8 cellular contexts compared by ENCODE assay signal in the genomic region with DNA sequence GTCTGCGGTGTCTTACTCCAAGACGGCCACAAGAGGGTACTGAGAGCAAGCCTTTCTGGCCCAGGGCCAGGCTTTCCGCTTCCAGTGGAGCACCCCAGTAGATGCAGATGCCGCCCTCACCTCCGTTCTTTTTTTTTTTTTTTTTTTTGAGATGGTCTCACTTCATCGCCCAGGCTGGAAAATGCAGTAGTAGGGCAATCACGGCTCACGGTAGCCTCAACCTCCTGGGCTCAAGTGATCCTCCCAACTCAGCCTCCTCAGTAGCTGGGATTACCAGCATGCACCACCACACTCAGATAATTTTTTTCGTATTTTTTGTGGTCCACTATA. TPM values are rescaled to one million over a fixed set of nuclear protein-coding genes. Genes with fewer than 3 reads are reported as not detected.
DNase-seq lines count a peak whose midpoint lies in the region; ATAC-seq, FAIRE-seq and TF ChIP-seq lines count a peak whose summit lies in the region.

No MANE protein-coding gene starts in this region.

- TF ChIP-seq CTCF in Caco-2 (IDR thresholded peaks at IDR 0.05; ENCODE audit: insufficient read depth in 1 of 2, low read depth in 1 of 2, low read length in 1 of 2, severe bottlenecking in 1 of 2, unreplicated experiment in 1 of 2) (peak; percentile 80 to 84), HCT116 (IDR thresholded peaks at IDR 0.05 in 2 of 3, conservative IDR thresholded peaks at IDR 0.05 in 1 of 3; ENCODE audit: borderline replicate concordance in 1 of 3, insufficient read depth in 1 of 3, low read depth in 2 of 3, low read length in 2 of 3) (peak in 2 of 3 experiments; percentile 71 to 75; a peak in 4 of 6 replicates), astrocyte (IDR thresholded peaks at IDR 0.05; ENCODE audit: insufficient read depth, low read depth, low read length) (peak; percentile 74)

- FAIRE-seq in astrocyte (lab: Jason Lieb, UNC) (no peak), small intestine (lab: Jason Lieb, UNC) (no peak)

- no peaks in the 10 kb centered on the region for H3K27me3 Mint-ChIP-seq in Caco-2 (ENCODE audit: insufficient read depth, unreplicated experiment)
- H3K27me3 Mint-ChIP-seq in astrocyte (ENCODE audit: low read depth, unreplicated experiment) = no peaks in the 10 kb centered on the region

- TF ChIP-seq POLR2A in HCT116 (IDR thresholded peaks at IDR 0.05; ENCODE audit: borderline replicate concordance, extremely low read depth, insufficient read depth, insufficient read length) = no peak

- H4K20me1 ChIP-seq in HCT116 (ENCODE audit: insufficient read depth) (no peaks in the 10 kb centered on the region), astrocyte (ENCODE audit: insufficient read depth, low read length) (no peaks in the 10 kb centered on the region)

- H3K4me2 ChIP-seq in HCT116 (ENCODE audit: low read length) = peak overlapping the region; percentile 41
- H3K4me2 ChIP-seq in astrocyte (ENCODE audit: low read length) = no peak overlapping the region

- H2AFZ ChIP-seq in HCT116 (ENCODE audit: low read depth, low read length, poor library complexity, severe bottlenecking) (peak overlapping the region; percentile 13), astrocyte (ENCODE audit: low read depth, low read length) (no peak overlapping the region)

- peak; percentile 43 for ATAC-seq in HCT116
- no peak for ATAC-seq in HG02571 (IDR thresholded peaks at IDR 0.05; ENCODE audit: unreplicated experiment)

- no peak for TF ChIP-seq RAD21 in HCT116 (IDR thresholded peaks at IDR 0.05; ENCODE audit: low read depth)

- POLR2A ChIA-PET in Caco-2 (lab: Charles Lee) = no interaction called here
- POLR2A ChIA-PET in HCT116 (lab: Charles Lee) = no interaction called here

- H3K4me1 Mint-ChIP-seq in Caco-2 (ENCODE audit: low read depth, unreplicated experiment) (no peaks in the 10 kb centered on the region), astrocyte (ENCODE audit: low read depth, unreplicated experiment) (no peaks in the 10 kb centered on the region)

- DNase-seq in Caco-2 = peak; percentile 80 to 81
- DNase-seq in HCT116 (ENCODE audit: low read depth, low spot score) = peak; percentile 84
- peak; percentile 9 for DNase-seq in NCI-H187 treated with DMSO at 0.1 percent for 48 hours (lab: John Stamatoyannopoulos, UW)
- DNase-seq in T-helper 22 cell (ENCODE audit: low read depth) = peak; percentile 61
- peak; percentile 42 for DNase-seq in astrocyte (ENCODE audit: low read depth)
- DNase-seq in hypothalamus (lab: John Stamatoyannopoulos, UW) = peak in 41 of 51 donors; percentile 8 to 79 (median 44)
- peak; percentile 87 for DNase-seq in small intestine

- BruUV-seq in Caco-2 (replicated peaks; lab: Mats Ljungman, UMichigan) (no TSS peak), HCT116 (replicated peaks; lab: Mats Ljungman, UMichigan) (no TSS peak)

- no peak overlapping the region for H3K4me3 Mint-ChIP-seq in Caco-2 (ENCODE audit: unreplicated experiment)
- H3K4me3 Mint-ChIP-seq in astrocyte (ENCODE audit: unreplicated experiment) = no peak overlapping the region

- H3K27ac ChIP-seq in HCT116 (ENCODE audit: low read depth, low read length) (no peak overlapping the region), astrocyte (ENCODE audit: low read depth, low read length) (no peak overlapping the region), small intestine (ENCODE audit: low read depth in 1 of 2, low read length in 1 of 2) (no peak overlapping the region)

- H3K27me3 ChIP-seq in Caco-2 (replicated peaks; ENCODE audit: control insufficient read depth, insufficient read depth, low read length) (no peaks in the 10 kb centered on the region), HCT116 (ENCODE audit: insufficient read depth, low read length) (no peaks in the 10 kb centered on the region), astrocyte (ENCODE audit: insufficient read depth, low read length) (peaks cover 5% of the 10 kb centered on the region), small intestine (ENCODE audit: control insufficient read depth in 2 of 2, insufficient read depth in 2 of 2, low read length in 2 of 2) (peaks cover 0 to 2% of the 10 kb centered on the region in 2 donors)

- H3K36me3 Mint-ChIP-seq in Caco-2 (ENCODE audit: insufficient read depth, unreplicated experiment) = no peaks in the 10 kb centered on the region
- no peaks in the 10 kb centered on the region for H3K36me3 Mint-ChIP-seq in astrocyte (ENCODE audit: low read depth, unreplicated experiment)

- H3K36me3 ChIP-seq in Caco-2 (ENCODE audit: control insufficient read depth, insufficient read depth, low read length) = no peaks in the 10 kb centered on the region
- no peaks in the 10 kb centered on the region for H3K36me3 ChIP-seq in HCT116 (ENCODE audit: control insufficient read depth in 1 of 2, insufficient read depth in 2 of 2, low read length in 2 of 2)
- H3K36me3 ChIP-seq in astrocyte (ENCODE audit: insufficient read depth, low read length) = no peaks in the 10 kb centered on the region
- H3K36me3 ChIP-seq in small intestine (ENCODE audit: control insufficient read depth in 2 of 2, insufficient read depth in 2 of 2, low read length in 2 of 2) = no peaks in the 10 kb centered on the region

- no peaks in the 10 kb centered on the region for H3K4me1 ChIP-seq in Caco-2
- H3K4me1 ChIP-seq in HCT116 (ENCODE audit: control insufficient read depth in 1 of 2, insufficient read depth in 2 of 2, low read length in 2 of 2) = peaks cover 24 to 38% of the 10 kb centered on the region in 2 experiments
- H3K4me1 ChIP-seq in astrocyte (ENCODE audit: insufficient read depth, low read length) = no peaks in the 10 kb centered on the region
- no peaks in the 10 kb centered on the region for H3K4me1 ChIP-seq in small intestine (ENCODE audit: control insufficient read depth in 2 of 2, insufficient read depth in 1 of 2, low read depth in 1 of 2, low read length in 1 of 2)

- H3K9me3 Mint-ChIP-seq in Caco-2 (ENCODE audit: unreplicated experiment) = no peaks in the 10 kb centered on the region
- H3K9me3 Mint-ChIP-seq in astrocyte (ENCODE audit: unreplicated experiment) = no peaks in the 10 kb centered on the region

- intact Hi-C loops in Caco-2 (cut with micrococcal nuclease; ENCODE audit: unreplicated experiment) = loop anchor here (1.0 to 2.0 kb wide), 3 partner anchors 14 to 214 kb away; no protein-coding TSS in a partner anchor
- intact Hi-C loops in HCT116 (cut with micrococcal nuclease) = loop anchor here (1.0 kb wide), 1 partner anchor 215 kb away; no protein-coding TSS in a partner anchor

- H3K79me2 ChIP-seq in HCT116 (ENCODE audit: insufficient read depth, low read length) (no peaks in the 10 kb centered on the region), astrocyte (ENCODE audit: insufficient read depth, low read length) (no peaks in the 10 kb centered on the region)

- H3K27ac Mint-ChIP-seq in Caco-2 (ENCODE audit: unreplicated experiment) (no peak overlapping the region), astrocyte (ENCODE audit: unreplicated experiment) (no peak overlapping the region)

- H3K9me2 ChIP-seq in HCT116 (ENCODE audit: insufficient read depth) = no peaks in the 10 kb centered on the region

- CTCF ChIA-PET in Caco-2 (lab: Charles Lee) (interaction anchor here (1.8 kb wide), 1 partner anchor 26 kb away, joined by 8 read pairs; no protein-coding TSS in a partner anchor), HCT116 (lab: Charles Lee) (interaction anchor here (0.7 to 1.9 kb wide), 2 partner anchors 18 to 27 kb away, joined by 3 to 8 read pairs; no protein-coding TSS in a partner anchor)

- no peak overlapping the region for H3K9ac ChIP-seq in HCT116 (ENCODE audit: low read length)
- no peak overlapping the region for H3K9ac ChIP-seq in astrocyte (ENCODE audit: low read length)

- RAD21 ChIA-PET in HCT116 (lab: Charles Lee; ENCODE audit: low non-redundant PET in 1 of 2, low total read pairs in 2 of 2, uncharacterized antibody in 2 of 2, unreplicated experiment in 2 of 2) = interaction anchor here (0.7 to 0.9 kb wide), 2 partner anchors 26 to 214 kb away, joined by 3 to 5 read pairs; no protein-coding TSS in a partner anchor

- WGBS in small intestine, 3 donors = 4 to 12% (median 7%) methylated on average over 8 to 9 of the region's 9 CpGs

- H3K9me3 ChIP-seq in Caco-2 (no peaks in the 10 kb centered on the region), HCT116 (ENCODE audit: control insufficient read depth in 1 of 2, insufficient read depth in 1 of 2, low read depth in 1 of 2, low read length in 2 of 2) (no peaks in the 10 kb centered on the region), astrocyte (ENCODE audit: insufficient read depth, low read depth, low read length) (no peaks in the 10 kb centered on the region), small intestine (ENCODE audit: control insufficient read depth, low read depth) (no peaks in the 10 kb centered on the region)

- H3K4me3 ChIP-seq in Caco-2 (ENCODE audit: low read depth, low read length) (no peak overlapping the region), HCT116 (replicated peaks in 1 of 2; ENCODE audit: low read depth in 1 of 2, low read length in 2 of 2) (no peak overlapping the region), astrocyte (ENCODE audit: insufficient read depth, low read depth, low read length) (no peak overlapping the region), small intestine (ENCODE audit: low read depth in 1 of 2, low read length in 2 of 2) (no peak overlapping the region)

TF ChIP-seq in HCT116, 20 proteins besides CTCF, POLR2A, EP300 and RAD21:
- TF ChIP-seq FOSL1 (IDR thresholded peaks at IDR 0.05; ENCODE audit: low read depth) (no peak), ELF1 (IDR thresholded peaks at IDR 0.05; ENCODE audit: borderline replicate concordance, low read depth) (no peak), POLR2AphosphoS5 (IDR thresholded peaks at IDR 0.05; ENCODE audit: low read depth, low read length) (peak; percentile 54)
- TF ChIP-seq, protein P1, sequence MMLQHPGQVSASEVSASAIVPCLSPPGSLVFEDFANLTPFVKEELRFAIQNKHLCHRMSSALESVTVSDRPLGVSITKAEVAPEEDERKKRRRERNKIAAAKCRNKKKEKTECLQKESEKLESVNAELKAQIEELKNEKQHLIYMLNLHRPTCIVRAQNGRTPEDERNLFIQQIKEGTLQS (IDR thresholded peaks at IDR 0.05) = no peak

RNA-seq across cellular contexts. Expression of a gene that starts 5.6 kb away (rescaled TPM):
- total RNA-seq in Caco-2 (2022) = not detected in 2 replicates
- not detected for total RNA-seq in HCT116 (2021; ENCODE audit: unreplicated experiment)
- not detected in 2 replicates for polyA plus RNA-seq in HCT116 (2012)
- not detected in 2 replicates for total RNA-seq in astrocyte
- polyA plus RNA-seq in small intestine = not detected

RNA-seq across cellular contexts. Expression of a gene that starts 16.1 kb away (rescaled TPM):
- total RNA-seq in Caco-2 (2022) (6.3 and 6.7 TPM in 2 replicates), HCT116 (2021; ENCODE audit: unreplicated experiment) (not detected), astrocyte (not detected in 2 replicates)
- polyA plus RNA-seq in HCT116 (2012) = 0.15 and 0.34 TPM in 2 replicates
- 100 to 1,000 TPM in 1 of 3 donors, 10 to 100 TPM in 2; 35.7 to 110 (median 85.1) TPM for polyA plus RNA-seq in small intestine

RNA-seq across cellular contexts. Expression of a gene that starts 21.0 kb away (rescaled TPM):
- total RNA-seq in Caco-2 (2022) = 55.1 and 60.0 TPM in 2 replicates
- 85.6 TPM for total RNA-seq in HCT116 (2021; ENCODE audit: unreplicated experiment)
- polyA plus RNA-seq in HCT116 (2012) = 81.0 and 89.0 TPM in 2 replicates
- 116 and 119 TPM in 2 replicates for total RNA-seq in astrocyte
- polyA plus RNA-seq in small intestine = 10 to 100 TPM; 29.2 to 48.3 (median 30.6) TPM

RNA-seq across cellular contexts. Expression of a gene that starts 44.9 kb away (rescaled TPM):
- 7.9 and 8.1 TPM in 2 replicates for total RNA-seq in Caco-2 (2022)
- 74.8 TPM for total RNA-seq in HCT116 (2021; ENCODE audit: unreplicated experiment)
- polyA plus RNA-seq in HCT116 (2012) = 49.6 and 52.9 TPM in 2 replicates
- 24.9 and 29.5 TPM in 2 replicates for total RNA-seq in astrocyte
- polyA plus RNA-seq in small intestine = 10 to 100 TPM in 2 of 3 donors, 1 to 10 TPM in 1; 7.2 to 42.9 (median 11.9) TPM

Comparison
In these comparisons a context has a peak if more than half of its experiments do, and no peak if none do; other contexts are left out.
1. DNase-seq: peak in every context shown above with its lines; median percentile 87 in small intestine; 84 in HCT116; 80 in Caco-2; 61 in T-helper 22 cell; 44 in hypothalamus; 42 in astrocyte; 9 in NCI-H187 treated with DMSO at 0.1 percent for 48 hours.